10 cellular contexts compared by ENCODE assay signal in genomic region chr6:10316327-10316726, GRCh38.
DNase-seq lines count a peak whose midpoint lies in the region; ATAC-seq and TF ChIP-seq lines count a peak whose summit lies in the region.
"Had no signal": no experiment of that assay in that cellular context is flagged by ENCODE, and none has a peak within 500 bp of the region (broad histone marks: within the 10 kb centered on the region; RNA-seq: fewer than 3 reads in every experiment).

No MANE protein-coding gene starts in this region.

- peaks cover 27% of the 10 kb centered on the region for H3K4me1 ChIP-seq in suprapubic skin

- no peak for TF ChIP-seq CTCF in suprapubic skin (IDR thresholded peaks at IDR 0.05)

- TF ChIP-seq POLR2A in suprapubic skin (IDR thresholded peaks at IDR 0.05), result no peak

- H3K27ac ChIP-seq in suprapubic skin, result peak overlapping the region; percentile 57

- peak; percentile 84 for DNase-seq in HPDE6-E6E7 (ENCODE audit: extremely low spot score)
- peak; percentile 83 for DNase-seq in amniotic stem cell (lab: John Stamatoyannopoulos, UW)
- DNase-seq in head of caudate nucleus, result peak; percentile 39 to 90 (median 76)
- no peak for DNase-seq in suprapubic skin (ENCODE audit: low spot score in 2 of 2)
- DNase-seq in AML-193 (lab: John Stamatoyannopoulos, UW), result no peak
- DNase-seq in NCI-H1105 (lab: John Stamatoyannopoulos, UW), result no peak

- H3K36me3 ChIP-seq in suprapubic skin, result no peaks in the 10 kb centered on the region
- H3K36me3 ChIP-seq: HAP-1 had no signal

- whole genome bisulfite sequencing in suprapubic skin, result 40% methylated on average over 13 of the region's 13 CpGs

- ATAC-seq in HG02571 (IDR thresholded peaks at IDR 0.05; ENCODE audit: unreplicated experiment) (no peak), HG02884 (IDR thresholded peaks at IDR 0.05; ENCODE audit: unreplicated experiment) (no peak)
- ATAC-seq: GM12878 had no signal

- intact Hi-C loops in head of caudate nucleus (cut with DNase I), result no loop called here

- H3K4me3 ChIP-seq in suprapubic skin, result no peak overlapping the region
- H3K4me3 ChIP-seq: GM12878, HAP-1 had no signal

- TF ChIP-seq EP300 in suprapubic skin (IDR thresholded peaks at IDR 0.05), result no peak

- H3K9me3 ChIP-seq in suprapubic skin, result no peaks in the 10 kb centered on the region
- H3K9me3 ChIP-seq: HAP-1 had no signal

- H3K27me3 ChIP-seq in suprapubic skin, result no peaks in the 10 kb centered on the region

Comparison
In these comparisons a context has a peak if more than half of its experiments do, and no peak if none do; other contexts are left out.
1. DNase-seq: peak in HPDE6-E6E7 (single experiment), amniotic stem cell (single experiment) and head of caudate nucleus (42 of 42); none in suprapubic skin (0 of 2), AML-193 (0 of 2) and NCI-H1105 (single experiment).